Comparison of ENCODE assay signal across 1 cellular context in genomic region chr16:3007059-3007956, GRCh38.
TF ChIP-seq lines count a peak whose summit lies in the region.

No MANE protein-coding gene starts in this region.

TF ChIP-seq in SK-N-SH, 30 proteins besides CTCF, POLR2A, EP300 and RAD21 (continued from another document):
- no peak for TF ChIP-seq ZBTB33 (IDR thresholded peaks at IDR 0.05; ENCODE audit: borderline replicate concordance, low read depth)
- no peak for TF ChIP-seq MAX (IDR thresholded peaks at IDR 0.05; ENCODE audit: low read depth)
- no peak for TF ChIP-seq NFIC (IDR thresholded peaks at IDR 0.05; ENCODE audit: borderline replicate concordance)
- no peak for TF ChIP-seq USF1 (IDR thresholded peaks at IDR 0.05; ENCODE audit: borderline replicate concordance, low read depth)
- no peak for TF ChIP-seq EZH2phosphoT487 (IDR thresholded peaks at IDR 0.05; ENCODE audit: borderline replicate concordance, low read depth)
- TF ChIP-seq SMC3 (IDR thresholded peaks at IDR 0.05; ENCODE audit: low read depth, low read length), result no peak
